In the genomic region with DNA sequence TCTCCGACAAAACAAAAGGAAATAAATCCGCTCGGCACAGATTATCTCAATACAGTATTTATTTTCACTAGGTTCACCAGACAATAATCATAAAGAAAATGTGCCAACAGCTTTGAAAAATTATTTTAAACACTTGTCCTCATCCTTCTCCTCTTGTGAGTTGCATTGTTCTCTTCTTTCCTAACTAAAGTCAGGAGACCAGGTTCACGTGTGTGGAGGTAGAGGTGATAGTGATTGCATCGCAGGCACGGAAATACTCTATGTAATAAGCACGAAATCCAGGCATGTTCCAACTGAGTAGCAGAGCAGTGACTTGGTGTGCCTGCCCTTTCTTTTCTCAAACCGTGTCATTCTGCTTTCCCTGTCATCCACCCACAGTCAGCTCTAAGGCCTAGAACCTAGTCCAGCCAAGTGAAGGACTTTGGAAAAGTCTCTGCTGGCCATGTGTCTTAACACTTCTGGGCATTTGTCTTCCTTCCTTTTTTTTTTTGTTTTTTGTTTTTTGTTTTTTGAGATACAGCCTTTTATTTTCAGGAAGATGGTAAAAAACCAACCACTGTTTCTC, we compare ENCODE assay signal across 9 cellular contexts. TPM values are rescaled to one million over a fixed set of nuclear protein-coding genes. Genes with fewer than 3 reads are reported as not detected.
DNase-seq lines count a peak whose midpoint lies in the region; ATAC-seq, FAIRE-seq and TF ChIP-seq lines count a peak whose summit lies in the region.
"Had no signal": no experiment of that assay in that cellular context is flagged by ENCODE, and none has a peak within 500 bp of the region (broad histone marks: within the 10 kb centered on the region; RNA-seq: fewer than 3 reads in every experiment).

No MANE protein-coding gene starts in this region.

- no peak for TF ChIP-seq POLR2A in stomach (IDR thresholded peaks at IDR 0.05)

- H3K4me3 ChIP-seq in keratinocyte (ENCODE audit: control insufficient read depth in 2 of 3, extremely low read depth in 1 of 3, insufficient read depth in 2 of 3, low read depth in 1 of 3, low read length in 3 of 3) = peak overlapping the region in 1 of 3 experiments; percentile 35
- peak overlapping the region in 3 of 4 donors; percentile 5 to 12 (median 8) for H3K4me3 ChIP-seq in stomach

- H3K27ac Mint-ChIP-seq in activated naive CD4-positive, alpha-beta T cell treated with anti-CD3 and anti-CD28 coated beads for 36 hours = peak overlapping the region; percentile 79

- TF ChIP-seq CTCF in keratinocyte (optimal IDR thresholded peaks at IDR 0.05 in 1 of 3, IDR thresholded peaks at IDR 0.05 in 1 of 3, conservative IDR thresholded peaks at IDR 0.05 in 1 of 3; ENCODE audit: extremely low read depth in 1 of 3, insufficient read depth in 2 of 3, low read length in 3 of 3) (no peak), stomach (IDR thresholded peaks at IDR 0.05) (no peak)

- intact Hi-C loops in activated naive CD4-positive, alpha-beta T cell treated with anti-CD3 and anti-CD28 coated beads for 36 hours (cut with micrococcal nuclease) = loop anchor here (2.0 kb wide), 1 partner anchor 594 kb away; a partner anchor contains a TSS
- intact Hi-C loops in stomach (cut with DNase I; ENCODE audit: low total_unique reads) = no loop called here

- dilution Hi-C loops in keratinocyte (cut with MboI; ENCODE audit: extremely low pct_ligation_motif_present, low sequenced_read_pairs) = no loop called here

- CTCF ChIA-PET in activated naive CD4-positive, alpha-beta T cell treated with anti-CD3 and anti-CD28 coated beads for 36 hours (lab: Charles Lee) = no interaction called here

- ATAC-seq in HG02610 (IDR thresholded peaks at IDR 0.05; ENCODE audit: unreplicated experiment) = no peak

- WGBS in stomach, 5 donors = 40 to 61% (median 52%) methylated on average over 8 of the region's 8 CpGs

- H3K27me3 Mint-ChIP-seq in activated naive CD4-positive, alpha-beta T cell treated with anti-CD3 and anti-CD28 coated beads for 36 hours (ENCODE audit: low read depth) = peaks cover 1% of the 10 kb centered on the region

- H3K27ac ChIP-seq in keratinocyte (ENCODE audit: control insufficient read depth, insufficient read depth, low read length) (no peak overlapping the region), stomach (peak overlapping the region; percentile 30 to 86 (median 69))
- H3K27ac ChIP-seq: C4-2B had no signal

- H2AFZ ChIP-seq in keratinocyte (ENCODE audit: control insufficient read depth, low read length) = peak overlapping the region; percentile 17

- FAIRE-seq in keratinocyte (lab: Jason Lieb, UNC) = no peak

- H3K9ac ChIP-seq in keratinocyte (ENCODE audit: control insufficient read depth, extremely low read depth, insufficient read depth, low read length) = no peak overlapping the region

- peak overlapping the region; percentile 88 for H3K4me3 Mint-ChIP-seq in activated naive CD4-positive, alpha-beta T cell treated with anti-CD3 and anti-CD28 coated beads for 36 hours

- no peaks in the 10 kb centered on the region for H3K9me1 ChIP-seq in keratinocyte (ENCODE audit: control insufficient read depth, extremely low read depth, insufficient read depth, low read length)

- H3K27me3 ChIP-seq in keratinocyte (ENCODE audit: control insufficient read depth, extremely low read depth, insufficient read depth, low read length) = no peaks in the 10 kb centered on the region
- no peaks in the 10 kb centered on the region for H3K27me3 ChIP-seq in stomach

- H3K4me2 ChIP-seq in keratinocyte (ENCODE audit: control insufficient read depth, extremely low read depth, insufficient read depth, low read depth, low read length) = peak overlapping the region; percentile 65

- H3K4me1 Mint-ChIP-seq in activated naive CD4-positive, alpha-beta T cell treated with anti-CD3 and anti-CD28 coated beads for 36 hours (ENCODE audit: low read depth) = peaks cover 44% of the 10 kb centered on the region

- peaks cover 3% of the 10 kb centered on the region for H3K9me3 Mint-ChIP-seq in activated naive CD4-positive, alpha-beta T cell treated with anti-CD3 and anti-CD28 coated beads for 36 hours

- peaks cover 37% of the 10 kb centered on the region for H3K4me1 ChIP-seq in keratinocyte (ENCODE audit: control insufficient read depth, extremely low read depth, insufficient read depth, low read length)
- peaks cover 11 to 62% (median 60%) of the 10 kb centered on the region in 4 donors for H3K4me1 ChIP-seq in stomach

- H3K79me2 ChIP-seq in keratinocyte (ENCODE audit: control insufficient read depth, insufficient read depth, low read length) = peaks cover 35% of the 10 kb centered on the region

- no peaks in the 10 kb centered on the region for H3K9me3 ChIP-seq in keratinocyte (ENCODE audit: control insufficient read depth, low read depth, low read length)
- peaks cover 0 to 6% (median 0%) of the 10 kb centered on the region in 4 donors for H3K9me3 ChIP-seq in stomach

- no peaks in the 10 kb centered on the region for H4K20me1 ChIP-seq in keratinocyte (ENCODE audit: control insufficient read depth, extremely low read depth, insufficient read depth, low read length)

- no peak for TF ChIP-seq EP300 in stomach (IDR thresholded peaks at IDR 0.05)

- H3K36me3 Mint-ChIP-seq in activated naive CD4-positive, alpha-beta T cell treated with anti-CD3 and anti-CD28 coated beads for 36 hours (ENCODE audit: low read depth) = no peaks in the 10 kb centered on the region

- DNase-seq in activated naive CD4-positive, alpha-beta T cell treated with anti-CD3 and anti-CD28 coated beads for 36 hours = no peak
- DNase-seq in activated naive CD4-positive, alpha-beta T cell treated with Interleukin-2 at 50 U/mL for 16 hours = no peak
- peak; percentile 13 for DNase-seq in SW480 (ENCODE audit: low spot score)
- no peak for DNase-seq in keratinocyte (ENCODE audit: low read depth, low spot score)
- no peak for DNase-seq in stomach
- no peak for DNase-seq in SIG-M5 treated with dmso at 0.1 percent for 504 hours (lab: John Stamatoyannopoulos, UW; ENCODE audit: unreplicated experiment)
- no peak for DNase-seq in activated CD4-positive, alpha-beta T cell treated with anti-CD3 and anti-CD28 coated beads, Interleukin-2, amount 50 U/mL, for 4 hours

- H3K36me3 ChIP-seq in keratinocyte (ENCODE audit: control insufficient read depth in 2 of 2, extremely low read depth in 1 of 2, insufficient read depth in 2 of 2, low read length in 2 of 2) (no peaks in the 10 kb centered on the region), stomach (peaks cover 0 to 3% (median 0%) of the 10 kb centered on the region in 4 donors)

RNA-seq across cellular contexts. Expression of a gene that starts 0.9 kb away (rescaled TPM):
- 10 to 100 TPM; 40.5 to 41.2 TPM for total RNA-seq in activated naive CD4-positive, alpha-beta T cell treated with anti-CD3 and anti-CD28 coated beads for 36 hours
- 12.6 to 19.7 TPM (median 17.7 TPM) in 3 replicates for polyA plus RNA-seq in keratinocyte
- 52.0 TPM for polyA plus RNA-seq in keratinocyte (2011; ENCODE audit: low read depth)
- 3.0 and 6.9 TPM in 2 replicates for polyA plus RNA-seq in keratinocyte (2011; cell fraction: cytosol; rRNA removed)
- 34.0 and 40.3 TPM in 2 replicates for polyA plus RNA-seq in keratinocyte (2011; cell fraction: nucleus; rRNA removed)
- polyA plus RNA-seq in keratinocyte (2012; ENCODE audit: low replicate concordance) = 25.8 and 31.1 TPM in 2 replicates
- 10.5 to 46.8 TPM (median 26.3 TPM) in 3 replicates for polyA minus RNA-seq in keratinocyte
- 10.9 TPM for polyA minus RNA-seq in keratinocyte (2011; cell fraction: cytosol; rRNA and poly(A)+ RNA removed)
- 40.1 and 81.8 TPM in 2 replicates for polyA minus RNA-seq in keratinocyte (2011; cell fraction: nucleus; rRNA and poly(A)+ RNA removed)
- 100 to 1,000 TPM in 2 of 5 donors, 10 to 100 TPM in 3; 11.0 to 175 (median 42.2) TPM for total RNA-seq in stomach
- polyA plus RNA-seq in stomach = 10 to 100 TPM in 1 of 3 donors, 1 to 10 TPM in 2; 5.0 to 10.0 (median 9.3) TPM
